Comparison of ENCODE assay signal across 8 cellular contexts in the genomic region with DNA sequence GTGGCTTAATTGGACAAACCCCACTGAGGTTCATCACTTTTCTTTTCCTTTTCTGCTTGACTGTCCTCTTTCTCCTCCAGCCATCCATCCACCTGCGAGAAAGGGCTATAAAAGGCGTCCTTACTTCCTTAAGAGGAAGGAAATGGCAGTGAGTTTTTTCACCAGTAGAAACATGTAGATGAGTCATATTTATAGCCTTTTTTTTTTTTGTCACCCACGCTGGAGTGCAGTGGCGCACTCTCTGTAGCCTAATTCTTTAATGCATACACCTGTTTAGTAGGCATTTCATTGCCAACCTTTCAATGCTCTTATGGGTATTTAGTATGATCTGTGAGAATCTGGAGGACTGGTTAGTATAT. TPM values are rescaled to one million over a fixed set of nuclear protein-coding genes. Genes with fewer than 3 reads are reported as not detected.
A peak's percentile ranks its signal among the peaks of the same experiment; 100 is the strongest.
DNase-seq lines count a peak whose midpoint lies in the region; ATAC-seq and TF ChIP-seq lines count a peak whose summit lies in the region.

No MANE protein-coding gene starts in this region.

- peak overlapping the region; percentile 44 to 48 for H3K27ac ChIP-seq in prostate gland

- WGBS in prostate gland = 39% methylated on average over 4 of the region's 4 CpGs

- DNase-seq in SKM-1 treated with dmso at 0.1 percent for 144 hours (lab: John Stamatoyannopoulos, UW; ENCODE audit: unreplicated experiment) = peak; percentile 66
- no peak for DNase-seq in SKM-1 (lab: John Stamatoyannopoulos, UW; ENCODE audit: unreplicated experiment)
- peak; percentile 25 for DNase-seq in activated naive CD4-positive, alpha-beta T cell treated with anti-CD3 and anti-CD28 coated beads, Interleukin-2, amount 10 ng/mL, durations not matched to agents 7 days and 5 days
- DNase-seq in prostate gland (ENCODE audit: low spot score) = no peak
- DNase-seq in COR-L47 (lab: John Stamatoyannopoulos, UW) = no peak
- no peak for DNase-seq in NCI-H446 (lab: John Stamatoyannopoulos, UW)
- no peak for DNase-seq in H7

- H3K36me3 Mint-ChIP-seq in activated naive CD4-positive, alpha-beta T cell treated with anti-CD3 and anti-CD28 coated beads, Interleukin-2, amount 10 ng/mL, durations not matched to agents 7 days and 5 days = peaks cover 9% of the 10 kb centered on the region

- H3K9me3 ChIP-seq in prostate gland = no peaks in the 10 kb centered on the region

- H3K4me1 Mint-ChIP-seq in activated naive CD4-positive, alpha-beta T cell treated with anti-CD3 and anti-CD28 coated beads, Interleukin-2, amount 10 ng/mL, durations not matched to agents 7 days and 5 days = peaks cover 55% of the 10 kb centered on the region

- no peak overlapping the region for H3K4me3 Mint-ChIP-seq in activated naive CD4-positive, alpha-beta T cell treated with anti-CD3 and anti-CD28 coated beads, Interleukin-2, amount 10 ng/mL, durations not matched to agents 7 days and 5 days

- H3K27me3 Mint-ChIP-seq in activated naive CD4-positive, alpha-beta T cell treated with anti-CD3 and anti-CD28 coated beads, Interleukin-2, amount 10 ng/mL, durations not matched to agents 7 days and 5 days = peaks cover 12% of the 10 kb centered on the region

- no peak for TF ChIP-seq CTCF in prostate gland (IDR thresholded peaks at IDR 0.05)

- no peaks in the 10 kb centered on the region for H3K27me3 ChIP-seq in prostate gland (replicated peaks; ENCODE audit: insufficient read depth)
- H3K27me3 ChIP-seq in H7 (ENCODE audit: control insufficient read depth, insufficient read depth, low read length) = no peaks in the 10 kb centered on the region

- H3K36me3 ChIP-seq in prostate gland (no peaks in the 10 kb centered on the region), H7 (replicated peaks; ENCODE audit: control insufficient read depth, insufficient read depth, low read length) (no peaks in the 10 kb centered on the region)

- H3K4me1 ChIP-seq in prostate gland (replicated peaks) = peaks cover 3% of the 10 kb centered on the region

- H3K4me3 ChIP-seq in prostate gland (no peak overlapping the region), H7 (ENCODE audit: insufficient read depth, low read depth, low read length) (no peak overlapping the region)

- ATAC-seq in HG03469 (IDR thresholded peaks at IDR 0.05; ENCODE audit: unreplicated experiment) = peak; percentile 49

- no peak overlapping the region for H3K27ac Mint-ChIP-seq in activated naive CD4-positive, alpha-beta T cell treated with anti-CD3 and anti-CD28 coated beads, Interleukin-2, amount 10 ng/mL, durations not matched to agents 7 days and 5 days

- CTCF ChIA-PET in activated naive CD4-positive, alpha-beta T cell treated with anti-CD3 and anti-CD28 coated beads, Interleukin-2, amount 10 ng/mL, durations not matched to agents 7 days and 5 days (lab: Charles Lee) = no interaction called here

- intact Hi-C loops in prostate gland (cut with DNase I) = no loop called here

- H3K9me3 Mint-ChIP-seq in activated naive CD4-positive, alpha-beta T cell treated with anti-CD3 and anti-CD28 coated beads, Interleukin-2, amount 10 ng/mL, durations not matched to agents 7 days and 5 days = peaks cover 10% of the 10 kb centered on the region

- no peak for TF ChIP-seq POLR2A in prostate gland (IDR thresholded peaks at IDR 0.05)

RNA-seq across cellular contexts. Expression of a gene that starts 15.3 kb away (rescaled TPM):
- total RNA-seq in prostate gland = 10 to 100 TPM; 65.3 to 93.7 TPM
- 21.8 and 24.7 TPM in 2 replicates for total RNA-seq in H7 (2014; rRNA removed; shearing (Covaris generic))

Comparison
In these comparisons a context has a peak if more than half of its experiments do, and no peak if none do; other contexts are left out.
1. DNase-seq: peak in SKM-1 treated with dmso at 0.1 percent for 144 hours (single experiment) and activated naive CD4-positive, alpha-beta T cell treated with anti-CD3 and anti-CD28 coated beads, Interleukin-2, amount 10 ng/mL, durations not matched to agents 7 days and 5 days (single experiment); none in SKM-1 (single experiment), prostate gland (single experiment), COR-L47 (single experiment), NCI-H446 (0 of 2) and H7 (single experiment).